Comparison of ENCODE assay signal across 30 cellular contexts in genomic region chr6:87093651-87094050, GRCh38. TPM values are rescaled to one million over a fixed set of nuclear protein-coding genes. Genes with fewer than 3 reads are reported as not detected.
DNase-seq lines count a peak whose midpoint lies in the region; ATAC-seq, FAIRE-seq and TF ChIP-seq lines count a peak whose summit lies in the region.
"Had no signal": no experiment of that assay in that cellular context is flagged by ENCODE, and none has a peak within 500 bp of the region (broad histone marks: within the 10 kb centered on the region; RNA-seq: fewer than 3 reads in every experiment).

No MANE protein-coding gene starts in this region.

- H3K4me3 ChIP-seq in ACC112 (ENCODE audit: low read depth, low read length), result peak overlapping the region; percentile 1; the same call in 1 of the 2 replicates
- H3K4me3 ChIP-seq in bronchial epithelial cell (ENCODE audit: low read depth, low read length), result no peak overlapping the region
- H3K4me3 ChIP-seq: BLaER1, smooth muscle cell, stomach, tibial artery had no signal

- H3K27me3 ChIP-seq in ACC112 (ENCODE audit: insufficient read depth, low read length) (no peaks in the 10 kb centered on the region), bronchial epithelial cell (ENCODE audit: control insufficient read depth, insufficient read depth, low read length) (no peaks in the 10 kb centered on the region)
- H3K27me3 ChIP-seq: BLaER1 had no signal

- H2AFZ ChIP-seq in ACC112 (ENCODE audit: low read length, unreplicated experiment), result peak overlapping the region; percentile 16

- H3K36me3 ChIP-seq in ACC112 (ENCODE audit: insufficient read depth, low read length) (no peaks in the 10 kb centered on the region), bronchial epithelial cell (ENCODE audit: control insufficient read depth, insufficient read depth, low read length) (no peaks in the 10 kb centered on the region)
- H3K36me3 ChIP-seq: BLaER1, stomach, tibial artery had no signal

- peak overlapping the region; percentile 21; the same call in 1 of the 2 replicates for H3K27ac ChIP-seq in ACC112 (ENCODE audit: low read depth, low read length)
- H3K27ac ChIP-seq: BLaER1, stomach, tibial artery had no signal

- DNase-seq in HS-5 (ENCODE audit: low read depth) (peak; percentile 31), bronchial epithelial cell (ENCODE audit: low read depth) (peak; percentile 12), iris pigment epithelial cell (ENCODE audit: low read depth) (peak; percentile 20), AG08396 (ENCODE audit: low spot score) (no peak)
- DNase-seq in stimulated activated CD4-positive, alpha-beta T cell treated with anti-CD3 and anti-CD28 coated beads, Interleukin-2, amount 100 ng/mL, for 24 hours, result no peak
- DNase-seq: ACHN; activated CD8-positive, alpha-beta T cell treated with anti-CD3 and anti-CD28 coated beads for 36 hours; activated naive CD4-positive, alpha-beta T cell treated with anti-CD3 and anti-CD28 coated beads, Interleukin-2, amount 50 U/mL, for 16 hours; amygdala; endodermal cell; immature natural killer cell; NCI-H446; NCI-H748 treated with DMSO at 0.1 percent for 48 hours; SIG-M5; stomach; SW 1271; tibial artery had no signal

- H3K4me1 ChIP-seq in ACC112 (ENCODE audit: control insufficient read depth, insufficient read depth, low read length, unreplicated experiment), result peaks cover 15% of the 10 kb centered on the region
- H3K4me1 ChIP-seq: BLaER1, stomach, tibial artery had no signal

- FAIRE-seq in bronchial epithelial cell (lab: Jason Lieb, UNC), result no peak
- FAIRE-seq: GM12892, H54, RCC 7860 had no signal

- H3K79me2 ChIP-seq in ACC112 (ENCODE audit: control insufficient read depth, insufficient read depth, low read length, unreplicated experiment), result no peaks in the 10 kb centered on the region

- TF ChIP-seq CTCF in bronchial epithelial cell (IDR thresholded peaks at IDR 0.05; ENCODE audit: insufficient read depth, low read length, severe bottlenecking), result no peak

- ATAC-seq in HG02642 (IDR thresholded peaks at IDR 0.05; ENCODE audit: poor library complexity, unreplicated experiment) (no peak), HG02759 (IDR thresholded peaks at IDR 0.05; ENCODE audit: unreplicated experiment) (no peak)
- ATAC-seq: activated CD8-positive, alpha-beta T cell treated with anti-CD3 and anti-CD28 coated beads for 36 hours; activated T-helper 17 cell treated with anti-CD3 and anti-CD28 coated beads, Interleukin-2, amount 50 U/mL, for 72 hours; esophagus mucosa; left lobe of liver had no signal

RNA-seq across cellular contexts. Expression of gene CGA, which starts 1.3 kb away (rescaled TPM):
- not detected in 2 replicates for total RNA-seq in bronchial epithelial cell
- total RNA-seq: activated CD8-positive, alpha-beta T cell treated with anti-CD3 and anti-CD28 coated beads for 36 hours; cardiac septum; endodermal cell; esophagus mucosa; osteocyte; stomach had no signal

Comparison
In these comparisons a context has a peak if more than half of its experiments do, and no peak if none do; other contexts are left out.
1. DNase-seq: peak in HS-5 (single experiment), bronchial epithelial cell (single experiment) and iris pigment epithelial cell (single experiment); none in stimulated activated CD4-positive, alpha-beta T cell treated with anti-CD3 and anti-CD28 coated beads, Interleukin-2, amount 100 ng/mL, for 24 hours (0 of 2) and AG08396 (single experiment).